Comparison of ENCODE assay signal across 8 cellular contexts in the genomic region with DNA sequence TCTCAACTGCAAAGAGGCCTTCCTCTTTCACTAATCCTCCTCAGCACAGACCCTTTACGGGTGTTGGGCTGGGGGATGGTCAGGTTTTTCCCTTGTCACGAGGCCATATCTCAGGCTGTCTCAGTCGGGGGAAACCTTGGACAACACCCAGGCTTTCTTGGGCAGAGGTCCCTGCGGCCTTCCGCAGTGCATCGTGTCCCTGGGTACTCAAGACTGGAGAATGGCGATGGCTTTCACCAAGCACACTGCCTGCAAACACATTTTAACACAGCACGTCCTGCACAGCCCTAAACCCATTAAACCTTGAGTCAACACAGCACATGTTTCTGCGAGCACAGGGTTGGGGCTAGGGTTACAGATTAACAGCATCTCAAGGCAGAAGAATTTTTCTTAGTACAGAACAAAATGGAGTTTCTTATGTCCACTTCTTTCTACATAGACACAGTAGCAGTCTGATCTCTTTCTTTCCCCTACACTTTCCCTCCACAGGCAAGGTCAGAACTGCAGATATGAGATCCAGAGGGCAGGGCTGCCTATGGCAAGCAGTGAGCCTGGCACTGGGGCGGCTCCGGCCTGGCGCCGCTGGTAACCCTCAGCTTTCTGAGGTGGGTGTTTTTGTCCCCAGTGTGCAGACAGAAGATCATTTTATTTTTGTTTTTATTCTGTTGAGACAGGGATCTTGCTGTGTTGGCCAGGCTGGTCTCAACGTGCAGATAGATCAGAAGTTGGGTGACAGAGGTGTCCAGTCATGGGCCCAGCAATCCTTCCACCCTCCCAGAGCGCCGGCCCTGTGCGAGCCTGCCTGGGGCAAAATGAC. TPM values are rescaled to one million over a fixed set of nuclear protein-coding genes. Genes with fewer than 3 reads are reported as not detected.
DNase-seq lines count a peak whose midpoint lies in the region; ATAC-seq and TF ChIP-seq lines count a peak whose summit lies in the region.
"Not testable (repeated sequence)": the region's sequence is repeated elsewhere in the genome, so short reads cannot be mapped to it uniquely, and the experiment has no call there.

No MANE protein-coding gene starts in this region.

- not testable (repeated sequence) for H3K9me2 ChIP-seq in hepatocyte (replicated peaks; ENCODE audit: insufficient read depth)

- not testable (repeated sequence) for H3K4me3 ChIP-seq in Caco-2 (ENCODE audit: low read depth, low read length); NT2/D1 (ENCODE audit: insufficient read length, low read depth); hepatocyte; muscle layer of colon (ENCODE audit: low read depth in 1 of 2, low read length in 2 of 2); rectal smooth muscle tissue (ENCODE audit: low read length); vagina
- H3K4me3 ChIP-seq in endodermal cell (ENCODE audit: low read length): peak overlapping the region; percentile 43

- H3K4me1 Mint-ChIP-seq in Caco-2 (ENCODE audit: low read depth, unreplicated experiment) (peaks cover 35% of the 10 kb centered on the region), WTC11 (peaks cover 19% of the 10 kb centered on the region), endodermal cell (peaks cover 39% of the 10 kb centered on the region)

- peaks cover 54% of the 10 kb centered on the region for H3K79me2 ChIP-seq in hepatocyte

- peaks cover 38% of the 10 kb centered on the region for H3K36me3 Mint-ChIP-seq in Caco-2 (ENCODE audit: insufficient read depth, unreplicated experiment)
- H3K36me3 Mint-ChIP-seq in WTC11; endodermal cell (ENCODE audit: low read depth): not testable (repeated sequence)

- H3K4me1 ChIP-seq in Caco-2: peaks cover 68% of the 10 kb centered on the region
- H3K4me1 ChIP-seq in NT2/D1 (ENCODE audit: insufficient read depth, insufficient read length): peaks cover 18% of the 10 kb centered on the region
- peaks cover 23% of the 10 kb centered on the region for H3K4me1 ChIP-seq in endodermal cell (ENCODE audit: control insufficient read depth, insufficient read depth, low read length)
- H3K4me1 ChIP-seq in hepatocyte (ENCODE audit: insufficient read depth): peaks cover 55% of the 10 kb centered on the region
- peaks cover 65% of the 10 kb centered on the region for H3K4me1 ChIP-seq in muscle layer of colon (ENCODE audit: insufficient read depth, low read length)
- peaks cover 17% of the 10 kb centered on the region for H3K4me1 ChIP-seq in rectal smooth muscle tissue (ENCODE audit: control insufficient read depth, insufficient read depth, low read length)
- peaks cover 61% of the 10 kb centered on the region for H3K4me1 ChIP-seq in vagina

- not testable (repeated sequence) for ATAC-seq in WTC11

- not testable (repeated sequence) for H3K27me3 ChIP-seq in Caco-2 (replicated peaks; ENCODE audit: control insufficient read depth, insufficient read depth, low read length); hepatocyte; muscle layer of colon (ENCODE audit: control insufficient read depth in 1 of 2, insufficient read depth in 2 of 2, low read length in 2 of 2); rectal smooth muscle tissue (ENCODE audit: control insufficient read depth, insufficient read depth, low read length); vagina
- H3K27me3 ChIP-seq in NT2/D1 (ENCODE audit: insufficient read depth, insufficient read length) (peaks cover 17% of the 10 kb centered on the region), endodermal cell (ENCODE audit: control insufficient read depth, insufficient read depth, low read length, poor library complexity, severe bottlenecking) (peaks cover 11% of the 10 kb centered on the region)

- H4K20me1 ChIP-seq in hepatocyte (ENCODE audit: insufficient read depth, poor library complexity, severe bottlenecking): not testable (repeated sequence)

- not testable (repeated sequence) for H3K36me3 ChIP-seq in Caco-2 (ENCODE audit: control insufficient read depth, insufficient read depth, low read length); NT2/D1 (ENCODE audit: insufficient read depth, insufficient read length, low read length); endodermal cell (ENCODE audit: control insufficient read depth, insufficient read depth, low read length); hepatocyte (replicated peaks; ENCODE audit: insufficient read depth, low read depth); muscle layer of colon (ENCODE audit: insufficient read depth, low read length); rectal smooth muscle tissue (ENCODE audit: control insufficient read depth, insufficient read depth, low read length); vagina

- H3K4me2 ChIP-seq in hepatocyte: peak overlapping the region; percentile 100

- not testable (repeated sequence) for TF ChIP-seq CTCF in Caco-2 (IDR thresholded peaks at IDR 0.05; ENCODE audit: insufficient read depth in 1 of 2, low read depth in 1 of 2, low read length in 1 of 2, severe bottlenecking in 1 of 2, unreplicated experiment in 1 of 2); WTC11 (IDR thresholded peaks at IDR 0.05); endodermal cell (conservative IDR thresholded peaks at IDR 0.05); hepatocyte (IDR thresholded peaks at IDR 0.05; ENCODE audit: poor library complexity); vagina (IDR thresholded peaks at IDR 0.05)

- H3K27me3 Mint-ChIP-seq in Caco-2 (ENCODE audit: insufficient read depth, unreplicated experiment): not testable (repeated sequence)
- H3K27me3 Mint-ChIP-seq in WTC11 (ENCODE audit: low read depth) (peaks cover 27% of the 10 kb centered on the region), endodermal cell (ENCODE audit: insufficient read depth) (peaks cover 14% of the 10 kb centered on the region)

- not testable (repeated sequence) for H3K9me3 Mint-ChIP-seq in Caco-2 (ENCODE audit: unreplicated experiment); WTC11; endodermal cell

- WGBS in endodermal cell (ENCODE audit: insufficient coverage in 1 of 2, insufficient read length in 1 of 2), 2 experiments: 68 to 74% methylated on average over 12 to 17 of the region's 17 CpGs
- WGBS in hepatocyte (ENCODE audit: low lambda C conversion rate, missing lambda C conversion rate): 51% methylated on average over 17 of the region's 17 CpGs

- not testable (repeated sequence) for H2AFZ ChIP-seq in hepatocyte

- DNase-seq in Caco-2: peak; percentile 75 to 85
- DNase-seq in NT2/D1 (ENCODE audit: low read depth, low spot score); WTC11 (ENCODE audit: low spot score); endodermal cell; vagina (ENCODE audit: extremely low spot score in 2 of 2): not testable (repeated sequence)
- peak; percentile 69 for DNase-seq in hepatocyte (ENCODE audit: low spot score)

- not testable (repeated sequence) for BruUV-seq in Caco-2 (replicated peaks; lab: Mats Ljungman, UMichigan)

- not testable (repeated sequence) for H3K9me3 ChIP-seq in Caco-2; NT2/D1 (ENCODE audit: insufficient read depth, low read length); endodermal cell (ENCODE audit: control insufficient read depth, low read length); hepatocyte (ENCODE audit: low read depth); muscle layer of colon (ENCODE audit: low read length); vagina

- intact Hi-C loops in Caco-2 (cut with micrococcal nuclease; ENCODE audit: unreplicated experiment); vagina (cut with DNase I): not testable (repeated sequence)

- H3K27ac ChIP-seq in endodermal cell (ENCODE audit: low read depth, low read length): not testable (repeated sequence)
- H3K27ac ChIP-seq in hepatocyte (peak overlapping the region; percentile 99), muscle layer of colon (ENCODE audit: low read depth, low read length) (peak overlapping the region; percentile 61), rectal smooth muscle tissue (ENCODE audit: low read depth, low read length) (peak overlapping the region; percentile 84), vagina (peak overlapping the region; percentile 90)

- peak overlapping the region; percentile 51 for H3K4me3 Mint-ChIP-seq in Caco-2 (ENCODE audit: unreplicated experiment)
- H3K4me3 Mint-ChIP-seq in WTC11: not testable (repeated sequence)
- H3K4me3 Mint-ChIP-seq in endodermal cell: peak overlapping the region; percentile 13

- POLR2A ChIA-PET in Caco-2 (lab: Charles Lee); WTC11 (lab: Charles Lee): not testable (repeated sequence)

- H3K9ac ChIP-seq in NT2/D1 (ENCODE audit: insufficient read length, low read depth): peak overlapping the region; percentile 32
- H3K9ac ChIP-seq in endodermal cell (ENCODE audit: extremely low read depth, low read length, poor library complexity, severe bottlenecking); muscle layer of colon (ENCODE audit: low read length); rectal smooth muscle tissue (ENCODE audit: low read length): not testable (repeated sequence)

- not testable (repeated sequence) for TF ChIP-seq POLR2A in vagina (IDR thresholded peaks at IDR 0.05)

- H3K27ac Mint-ChIP-seq in Caco-2 (ENCODE audit: unreplicated experiment) (peak overlapping the region; percentile 84), endodermal cell (peak overlapping the region; percentile 72)
- not testable (repeated sequence) for H3K27ac Mint-ChIP-seq in WTC11

- CTCF ChIA-PET in Caco-2 (lab: Charles Lee); WTC11 (lab: Charles Lee): not testable (repeated sequence)

RNA-seq across cellular contexts. Expression of a gene that starts 3.0 kb away (rescaled TPM):
- total RNA-seq in Caco-2 (2022) (611 and 645 TPM in 2 replicates), WTC11 (2021) (529 to 555 TPM (median 531 TPM) in 3 replicates), endodermal cell (100 to 1,000 TPM; 602 to 920 TPM), hepatocyte (523 and 682 TPM in 2 replicates), vagina (179 TPM)
- 1,216 TPM for polyA plus RNA-seq in endodermal cell (2013, experiment 1 of 2)
- 1,012 TPM for polyA plus RNA-seq in endodermal cell (2013, experiment 2 of 2)
- 2,788 and 2,829 TPM in 2 replicates for polyA plus RNA-seq in hepatocyte

RNA-seq across cellular contexts. Expression of a gene that starts 3.4 kb away (rescaled TPM):
- total RNA-seq in Caco-2 (2022): 20.8 and 22.3 TPM in 2 replicates
- 11.8 to 15.5 TPM (median 12.3 TPM) in 3 replicates for total RNA-seq in WTC11 (2021)
- total RNA-seq in endodermal cell: 1 to 10 TPM; 7.4 to 7.9 TPM
- polyA plus RNA-seq in endodermal cell (2013, experiment 1 of 2): 4.5 TPM
- 4.1 TPM for polyA plus RNA-seq in endodermal cell (2013, experiment 2 of 2)
- total RNA-seq in hepatocyte: 8.2 and 8.9 TPM in 2 replicates
- 13.2 and 15.0 TPM in 2 replicates for polyA plus RNA-seq in hepatocyte
- 17.7 TPM for total RNA-seq in vagina

RNA-seq across cellular contexts. Expression of a gene that starts 36.8 kb away (rescaled TPM):
- total RNA-seq in Caco-2 (2022) (28.9 and 31.6 TPM in 2 replicates), WTC11 (2021) (23.9 to 29.2 TPM (median 24.8 TPM) in 3 replicates), endodermal cell (10 to 100 TPM; 27.6 to 28.1 TPM), hepatocyte (25.8 and 27.4 TPM in 2 replicates), vagina (21.6 TPM)
- 20.2 TPM for polyA plus RNA-seq in endodermal cell (2013, experiment 1 of 2)
- 20.5 TPM for polyA plus RNA-seq in endodermal cell (2013, experiment 2 of 2)
- 11.7 and 13.9 TPM in 2 replicates for polyA plus RNA-seq in hepatocyte

RNA-seq across cellular contexts. Expression of a gene that starts 37.1 kb away (rescaled TPM):
- total RNA-seq in Caco-2 (2022) (40.6 and 50.7 TPM in 2 replicates), WTC11 (2021) (34.7 to 36.7 TPM (median 36.4 TPM) in 3 replicates), endodermal cell (10 to 100 TPM; 30.1 to 39.8 TPM), hepatocyte (58.7 and 59.1 TPM in 2 replicates), vagina (17.2 TPM)
- 34.9 TPM for polyA plus RNA-seq in endodermal cell (2013, experiment 1 of 2)
- 38.8 TPM for polyA plus RNA-seq in endodermal cell (2013, experiment 2 of 2)
- 68.2 and 71.5 TPM in 2 replicates for polyA plus RNA-seq in hepatocyte
